Comparison of ENCODE assay signal across 31 cellular contexts in genomic region chr20:10339609-10340008, GRCh38.
"Had no signal": no experiment of that assay in that cellular context is flagged by ENCODE, and none has a peak within 500 bp of the region (broad histone marks: within the 10 kb centered on the region; RNA-seq: fewer than 3 reads in every experiment).

No MANE protein-coding gene starts in this region.

- H3K4me1 ChIP-seq: psoas muscle, spleen, suprapubic skin, testis, tibial artery, transverse colon, upper lobe of right lung, uterus had no signal

- H3K4me3 ChIP-seq: neural progenitor cell, ovary, psoas muscle, skin epidermis, smooth muscle cell, spleen, suprapubic skin, testis, tibial artery, transverse colon, upper lobe of right lung, uterus had no signal

- H3K27ac Mint-ChIP-seq: natural killer cell; nephron; neural progenitor cell; progenitor cell of endocrine pancreas; stimulated activated memory B cell treated with anti-CD40 and anti-IgM and Interleukin-4, amounts not matched to agents 10 μg/mL and 1 μg/mL and 100 μg/mL, for 72 hours; stimulated activated naive CD8-positive, alpha-beta T cell treated with anti-CD3 and anti-CD28 coated beads, Interleukin-15, amount 100 ng/mL, for 72 hours; type B pancreatic cell had no signal

- H3K79me2 ChIP-seq: parathyroid adenoma had no signal

- H3K36me3 Mint-ChIP-seq: natural killer cell; neural progenitor cell; stimulated activated memory B cell treated with anti-CD40 and anti-IgM and Interleukin-4, amounts not matched to agents 10 μg/mL and 1 μg/mL and 100 μg/mL, for 72 hours; type B pancreatic cell had no signal

- H3K27me3 Mint-ChIP-seq: progenitor cell of endocrine pancreas had no signal

- H3K27ac ChIP-seq: neural progenitor cell, ovary, parathyroid adenoma, psoas muscle, skin epidermis, spleen, suprapubic skin, testis, tibial artery, transverse colon, upper lobe of right lung, uterus had no signal

- ATAC-seq: natural killer cell; psoas muscle; right cardiac atrium; sciatic nerve; stimulated activated memory B cell treated with anti-CD40 and anti-IgM and Interleukin-4, amounts not matched to agents 10 μg/mL and 1 μg/mL and 100 μg/mL, for 72 hours; stimulated activated naive CD8-positive, alpha-beta T cell treated with anti-CD3 and anti-CD28 coated beads, Interleukin-15, amount 100 ng/mL, for 72 hours; stimulated activated naive CD8-positive, alpha-beta T cell treated with anti-CD3 and anti-CD28 coated beads, Interleukin-15, Interleukin-2, amounts not matched to agents 100 U/mL and 50 U/mL, for 24 hours; upper lobe of right lung had no signal

- H3K36me3 ChIP-seq: neural progenitor cell, ovary, spleen, suprapubic skin, tibial artery, transverse colon, upper lobe of right lung, uterus had no signal

- H3K4me1 Mint-ChIP-seq: natural killer cell; neural progenitor cell; stimulated activated memory B cell treated with anti-CD40 and anti-IgM and Interleukin-4, amounts not matched to agents 10 μg/mL and 1 μg/mL and 100 μg/mL, for 72 hours; stimulated activated naive CD8-positive, alpha-beta T cell treated with anti-CD3 and anti-CD28 coated beads, Interleukin-15, amount 100 ng/mL, for 72 hours had no signal

- DNase-seq: natural killer cell; occipital lobe; ovary; posterior cingulate gyrus; psoas muscle; right cardiac atrium; spleen; stimulated activated CD4-positive, alpha-beta T cell treated with anti-CD3 and anti-CD28 coated beads, Interleukin-12 subunit alpha, Interleukin-12 subunit beta, amount 100 ng/mL, for 4 hours; stimulated activated CD4-positive, alpha-beta T cell treated with anti-CD3 and anti-CD28 coated beads, Interleukin-1b, Interleukin-23, amount 100 ng/mL, for 48 hours; stimulated activated CD4-positive, alpha-beta T cell treated with anti-CD3 and anti-CD28 coated beads, Interleukin-4, amount 100 ng/mL, for 1 hour; stimulated activated CD4-positive, alpha-beta T cell treated with anti-CD3 and anti-CD28 coated beads, Interleukin-4, amount 100 ng/mL, for 4 hours; stimulated activated CD8-positive, alpha-beta memory T cell treated with anti-CD3 and anti-CD28 coated beads, Interleukin-4, amount 100 ng/mL, for 48 hours; stimulated activated naive CD4-positive, alpha-beta T cell; stimulated activated naive CD8-positive, alpha-beta T cell treated with anti-CD3 and anti-CD28 coated beads, Interleukin-15, amount 100 ng/mL, for 72 hours; stimulated activated naive CD8-positive, alpha-beta T cell treated with anti-CD3 and anti-CD28 coated beads, Interleukin-15, Interleukin-2, amounts not matched to agents 100 U/mL and 50 U/mL, for 24 hours; substantia nigra; testis; tibial artery; transverse colon; upper lobe of right lung; uterus had no signal

- H3K9me3 Mint-ChIP-seq: natural killer cell; stimulated activated memory B cell treated with anti-CD40 and anti-IgM and Interleukin-4, amounts not matched to agents 10 μg/mL and 1 μg/mL and 100 μg/mL, for 72 hours; stimulated activated naive CD8-positive, alpha-beta T cell treated with anti-CD3 and anti-CD28 coated beads, Interleukin-15, amount 100 ng/mL, for 72 hours had no signal

- H3K4me2 ChIP-seq: neural progenitor cell, smooth muscle cell had no signal

- H3K4me3 Mint-ChIP-seq: natural killer cell; nephron; neural progenitor cell; stimulated activated memory B cell treated with anti-CD40 and anti-IgM and Interleukin-4, amounts not matched to agents 10 μg/mL and 1 μg/mL and 100 μg/mL, for 72 hours; stimulated activated naive CD8-positive, alpha-beta T cell treated with anti-CD3 and anti-CD28 coated beads, Interleukin-15, amount 100 ng/mL, for 72 hours; type B pancreatic cell had no signal

- H3K9ac ChIP-seq: neural progenitor cell, parathyroid adenoma had no signal

- H3K9me3 ChIP-seq: ovary, psoas muscle, suprapubic skin, testis, tibial artery, transverse colon, upper lobe of right lung, uterus had no signal

- H2AFZ ChIP-seq: neural progenitor cell, parathyroid adenoma had no signal

- H3K27me3 ChIP-seq: neural progenitor cell, ovary, testis, tibial artery, transverse colon, upper lobe of right lung, uterus had no signal
